In genomic region chr19:29667390-29667783, GRCh38 we compare ENCODE assay signal across 9 cellular contexts. TPM values are rescaled to one million over a fixed set of nuclear protein-coding genes. Genes with fewer than 3 reads are reported as not detected.
A peak's percentile ranks its signal among the peaks of the same experiment; 100 is the strongest.
DNase-seq lines count a peak whose midpoint lies in the region; ATAC-seq, FAIRE-seq and TF ChIP-seq lines count a peak whose summit lies in the region.
"Had no signal": no experiment of that assay in that cellular context is flagged by ENCODE, and none has a peak within 500 bp of the region (broad histone marks: within the 10 kb centered on the region; RNA-seq: fewer than 3 reads in every experiment).

No MANE protein-coding gene starts in this region.

- H3K79me2 ChIP-seq in PC-3 (ENCODE audit: low read length): peaks cover 35% of the 10 kb centered on the region
- peaks cover 0 to 36% of the 10 kb centered on the region in 2 experiments; a peak in 1 of 4 replicates for H3K79me2 ChIP-seq in H1 (ENCODE audit: control insufficient read depth in 1 of 2, insufficient read depth in 2 of 2, low read length in 2 of 2)
- H3K79me2 ChIP-seq in osteoblast (ENCODE audit: insufficient read depth, low read length): peaks cover 64% of the 10 kb centered on the region

- no peaks in the 10 kb centered on the region for H3K9me3 ChIP-seq in BLaER1 treated with 17β-estradiol and CSF1 and Interleukin-3, amounts not matched to agents 10 nM and 100 nM (replicated peaks in 1 of 11)
- H3K9me3 ChIP-seq in PC-3 (ENCODE audit: low read length) (no peaks in the 10 kb centered on the region), H1 (ENCODE audit: insufficient read depth in 2 of 2, low read depth in 1 of 2, low read length in 1 of 2) (no peaks in the 10 kb centered on the region), osteoblast (ENCODE audit: low read depth, low read length) (no peaks in the 10 kb centered on the region)

- no peak overlapping the region for H3K56ac ChIP-seq in H1 (replicated peaks; ENCODE audit: insufficient read length, low read depth, low read length)

- peak overlapping the region in 4 of 11 experiments; percentile 15 to 56 (median 34); a peak in 2 of 22 replicates for H3K27ac ChIP-seq in BLaER1 treated with 17β-estradiol and CSF1 and Interleukin-3, amounts not matched to agents 10 nM and 100 nM
- H3K27ac ChIP-seq in PC-3 (ENCODE audit: low read length): no peak overlapping the region
- no peak overlapping the region for H3K27ac ChIP-seq in H1 (ENCODE audit: low read depth, low read length)
- peak overlapping the region; percentile 99 for H3K27ac ChIP-seq in osteoblast (ENCODE audit: low read depth, low read length)

- H2AFZ ChIP-seq in PC-3 (ENCODE audit: low read length) (no peak overlapping the region), H1 (ENCODE audit: low read length) (no peak overlapping the region), osteoblast (ENCODE audit: low read length) (no peak overlapping the region)

- 84% methylated on average over 11 of the region's 11 CpGs; no CpG with 5 or more reads in 1 of the 2 experiments for WGBS in H1 (ENCODE audit: extremely low coverage in 1 of 2, insufficient coverage in 1 of 2, insufficient read length in 1 of 2, insufficient replicate concordance in 2 of 2, low coverage in 1 of 2, low lambda C conversion rate in 2 of 2, missing lambda C conversion rate in 1 of 2), 2 experiments

- peaks cover 15% of the 10 kb centered on the region for H3K79me1 ChIP-seq in H1 (ENCODE audit: low read depth, low read length)

- peak overlapping the region; percentile 10; the same call in 1 of the 2 replicates for H3K18ac ChIP-seq in H1 (ENCODE audit: extremely low read depth, low read length)

- TF ChIP-seq CTCF in PC-3 (conservative IDR thresholded peaks at IDR 0.05; ENCODE audit: low read depth, low read length) (no peak), H1 (IDR thresholded peaks at IDR 0.05; ENCODE audit: control extremely low read depth in 1 of 3, insufficient read depth in 1 of 3, low read depth in 1 of 3, low read length in 3 of 3) (no peak), osteoblast (IDR thresholded peaks at IDR 0.05; ENCODE audit: extremely low read depth, low read depth, low read length) (no peak)

- peaks cover 0 to 14% (median 8%) of the 10 kb centered on the region in 11 experiments; a peak in 10 of 22 replicates for H3K27me3 ChIP-seq in BLaER1 treated with 17β-estradiol and CSF1 and Interleukin-3, amounts not matched to agents 10 nM and 100 nM
- H3K27me3 ChIP-seq in PC-3 (ENCODE audit: low read length) (no peaks in the 10 kb centered on the region), H1 (replicated peaks in 1 of 4; ENCODE audit: control insufficient read depth in 3 of 4, extremely low read depth in 1 of 4, insufficient read depth in 3 of 4, low read length in 3 of 4) (peaks cover 0 to 10% (median 1%) of the 10 kb centered on the region in 4 experiments; a peak in 4 of 7 replicates), osteoblast (ENCODE audit: insufficient read depth, low read length) (no peaks in the 10 kb centered on the region)

- TF ChIP-seq RAD21 in H1 (IDR thresholded peaks at IDR 0.05 in 1 of 2, conservative IDR thresholded peaks at IDR 0.05 in 1 of 2; ENCODE audit: low read depth in 2 of 2, low read length in 2 of 2): no peak

- DNase-seq in PC-3 (no peak), H1 (ENCODE audit: low read depth in 1 of 2, low spot score in 2 of 2) (no peak), osteoblast (ENCODE audit: insufficient read length, low spot score, missing footprints) (peak; percentile 43), LoVo (ENCODE audit: low spot score) (no peak), amygdala (lab: John Stamatoyannopoulos, UW) (no peak)
- DNase-seq: SHP77 treated with DMSO at 0.1 percent for 48 hours had no signal

- H3K9ac ChIP-seq in BLaER1 treated with 17β-estradiol and CSF1 and Interleukin-3, amounts not matched to agents 10 nM and 100 nM: peak overlapping the region in 7 of 11 experiments; percentile 45 to 88 (median 79); a peak in 9 of 22 replicates
- H3K9ac ChIP-seq in PC-3 (ENCODE audit: low read length): no peak overlapping the region
- no peak overlapping the region; a peak in 1 of 7 replicates for H3K9ac ChIP-seq in H1 (replicated peaks in 1 of 4; ENCODE audit: extremely low read depth in 1 of 4, low read depth in 3 of 4, low read length in 3 of 4)

- no peak for TF ChIP-seq EP300 in H1 (IDR thresholded peaks at IDR 0.05; ENCODE audit: borderline replicate concordance in 1 of 2, low read depth in 2 of 2, low read length in 2 of 2)

- H4K91ac ChIP-seq in H1 (replicated peaks; ENCODE audit: insufficient read length, low read length): peak overlapping the region; percentile 80

- H3K4me2 ChIP-seq in BLaER1 treated with 17β-estradiol and CSF1 and Interleukin-3, amounts not matched to agents 10 nM and 100 nM: peak overlapping the region; percentile 97 to 100 (median 99)
- H3K4me2 ChIP-seq in PC-3 (ENCODE audit: low read length) (peak overlapping the region; percentile 94), H1 (ENCODE audit: insufficient read depth in 1 of 2, low read depth in 2 of 2, low read length in 2 of 2) (peak overlapping the region; percentile 73 to 98), osteoblast (ENCODE audit: insufficient read depth, low read length) (peak overlapping the region; percentile 99)

- H3K9me2 ChIP-seq in PC-3 (replicated peaks; ENCODE audit: low read length): no peaks in the 10 kb centered on the region

- H4K8ac ChIP-seq in H1 (ENCODE audit: extremely low read depth, insufficient read depth, low read length): no peak overlapping the region; the same call in 1 of the 2 replicates

- POLR2A ChIA-PET in PC-3 (lab: Charles Lee; ENCODE audit: unreplicated experiment): no interaction called here
- POLR2A ChIA-PET in H1 (lab: Charles Lee; ENCODE audit: partially characterized antibody): interaction anchor here (1.0 to 3.0 kb wide), 3 partner anchors 9 to 58 kb away, joined by 3 to 13 read pairs (median 6); no protein-coding TSS in a partner anchor

- H3K4me1 ChIP-seq in BLaER1 treated with 17β-estradiol and CSF1 and Interleukin-3, amounts not matched to agents 10 nM and 100 nM: peaks cover 63 to 90% (median 71%) of the 10 kb centered on the region in 10 experiments
- H3K4me1 ChIP-seq in PC-3 (ENCODE audit: insufficient read depth, low read length) (peaks cover 43% of the 10 kb centered on the region), H1 (replicated peaks in 1 of 4; ENCODE audit: control insufficient read depth in 3 of 4, insufficient read depth in 4 of 4, low read length in 3 of 4) (peaks cover 0 to 21% (median 18%) of the 10 kb centered on the region in 4 experiments; a peak in 6 of 7 replicates), osteoblast (ENCODE audit: insufficient read depth, low read length) (peaks cover 50% of the 10 kb centered on the region)

- H2BK120ac ChIP-seq in H1 (replicated peaks; ENCODE audit: low read depth, low read length): no peak overlapping the region

- peak overlapping the region; percentile 39; the same call in 1 of the 2 replicates for H2BK12ac ChIP-seq in H1 (ENCODE audit: low read depth, low read length)

- H4K5ac ChIP-seq in H1 (ENCODE audit: insufficient read length, low read depth, low read length): no peak overlapping the region

- H3K23ac ChIP-seq in H1 (ENCODE audit: insufficient read length): no peak overlapping the region

- peak overlapping the region in 6 of 10 experiments; percentile 77 to 95 (median 90); a peak in 13 of 20 replicates for H3K4me3 ChIP-seq in BLaER1 treated with 17β-estradiol and CSF1 and Interleukin-3, amounts not matched to agents 10 nM and 100 nM
- H3K4me3 ChIP-seq in PC-3 (ENCODE audit: low read length) (peak overlapping the region; percentile 85; the same call in 1 of the 2 replicates), H1 (ENCODE audit: extremely low read depth in 1 of 4, insufficient read depth in 2 of 4, low read depth in 3 of 4, low read length in 4 of 4) (peak overlapping the region in 2 of 4 experiments; percentile 72 to 97; a peak in 2 of 8 replicates), osteoblast (ENCODE audit: insufficient read depth, low read length) (peak overlapping the region; percentile 90)

- CTCF ChIA-PET in PC-3 (lab: Charles Lee) (no interaction called here), H1 (lab: Charles Lee; ENCODE audit: partially characterized antibody) (interaction anchor here (0.5 to 5.3 kb wide), 16 partner anchors 9 to 284 kb away, joined by 3 to 79 read pairs (median 4); partner anchors contain the start of gene POP4)

- peaks cover 0 to 49% (median 22%) of the 10 kb centered on the region in 11 experiments; a peak in 13 of 22 replicates for H4K20me1 ChIP-seq in BLaER1 treated with 17β-estradiol and CSF1 and Interleukin-3, amounts not matched to agents 10 nM and 100 nM
- peaks cover 4% of the 10 kb centered on the region; the same call in 1 of the 2 replicates for H4K20me1 ChIP-seq in PC-3 (ENCODE audit: low read length)
- peaks cover 0 to 4% of the 10 kb centered on the region in 2 experiments for H4K20me1 ChIP-seq in H1 (replicated peaks in 1 of 2; ENCODE audit: control insufficient read depth in 1 of 2, insufficient read depth in 2 of 2, low read length in 2 of 2)
- H4K20me1 ChIP-seq in osteoblast (ENCODE audit: insufficient read depth, low read length): peaks cover 29% of the 10 kb centered on the region

- H2AK5ac ChIP-seq in H1 (ENCODE audit: low read depth, low read length): 0 out of 2 replicates have a peak overlapping the region, but pooled peaks have one; percentile 32

- no peak overlapping the region for H3K4ac ChIP-seq in H1 (replicated peaks; ENCODE audit: insufficient read length, low read depth, low read length)

- FAIRE-seq in H1 (lab: Jason Lieb, UNC): no peak

- H3F3A ChIP-seq in PC-3 (ENCODE audit: low read length, unreplicated experiment): no peaks in the 10 kb centered on the region

- BruUV-seq in PC-3 (replicated peaks; lab: Mats Ljungman, UMichigan): no TSS peak

- peak overlapping the region; percentile 49; the same call in 1 of the 2 replicates for H2BK5ac ChIP-seq in H1 (ENCODE audit: low read depth, low read length)

- no peak overlapping the region for H3K14ac ChIP-seq in H1 (ENCODE audit: insufficient read length)

- TF ChIP-seq POLR2A in H1 (IDR thresholded peaks at IDR 0.05; ENCODE audit: control extremely low read depth in 1 of 2, low read depth in 2 of 2, low read length in 2 of 2): no peak

- intact Hi-C loops in PC-3 (cut with micrococcal nuclease): no loop called here

- no peak for ATAC-seq in PC-3
- ATAC-seq in GM21786 (IDR thresholded peaks at IDR 0.05; ENCODE audit: unreplicated experiment): no peak
- ATAC-seq in HG03521 (IDR thresholded peaks at IDR 0.05; ENCODE audit: unreplicated experiment): no peak

- H2BK20ac ChIP-seq in H1 (ENCODE audit: low read length): no peak overlapping the region; the same call in 1 of the 2 replicates

- H3K36me3 ChIP-seq in BLaER1 treated with 17β-estradiol and CSF1 and Interleukin-3, amounts not matched to agents 10 nM and 100 nM: 0 out of 22 replicates have a peak, but pooled peaks cover 0 to 13% (median 0%) of the 10 kb centered on the region in 11 experiments
- H3K36me3 ChIP-seq in PC-3 (ENCODE audit: low read depth, low read length) (no peaks in the 10 kb centered on the region), H1 (ENCODE audit: control insufficient read depth in 2 of 4, insufficient read depth in 4 of 4, low read length in 3 of 4) (no peaks in the 10 kb centered on the region), osteoblast (ENCODE audit: insufficient read depth, low read length) (peaks cover 6% of the 10 kb centered on the region)

- H2BK15ac ChIP-seq in H1 (ENCODE audit: low read length): peak overlapping the region; percentile 98

- H3K23me2 ChIP-seq in H1 (ENCODE audit: low read depth, low read length): peaks cover 13% of the 10 kb centered on the region

RNA-seq across cellular contexts. Expression of gene PLEKHF1, which starts 2.1 kb away (rescaled TPM):
- total RNA-seq in PC-3 (2014; rRNA removed) (15.9 and 19.7 TPM in 2 replicates), osteoblast (86.9 and 106 TPM in 2 replicates)
- total RNA-seq in H1 (2021; fragmentation: NEBNext Ultra II Directional; extraction: Animal tissue kit (Norgen Biotek cat#: 25700)): 11.1 and 12.0 TPM in 2 replicates
- polyA plus RNA-seq in H1 (2011; rRNA removed): 18.4 and 21.8 TPM in 2 replicates
- polyA plus RNA-seq in H1 (2011; cell fraction: cytosol; rRNA removed): 16.3 TPM
- polyA plus RNA-seq in H1 (2011; cell fraction: nucleus; rRNA removed): 15.9 TPM
- 5.3 to 10.2 TPM (median 9.3 TPM) in 4 replicates for polyA plus RNA-seq in H1 (2012, experiment 1 of 2)
- 11.5 TPM for polyA plus RNA-seq in H1 (2012, experiment 2 of 2)
- polyA plus RNA-seq in H1 (2013, experiment 1 of 2): 6.0 TPM
- polyA plus RNA-seq in H1 (2013, experiment 2 of 2): 5.8 TPM
- polyA minus RNA-seq in H1 (2011; rRNA and poly(A)+ RNA removed): 6.3 and 6.7 TPM in 2 replicates
- polyA minus RNA-seq in H1 (2011; cell fraction: cytosol; rRNA and poly(A)+ RNA removed): 11.9 TPM
- 18.6 TPM for polyA minus RNA-seq in H1 (2011; cell fraction: nucleus; rRNA and poly(A)+ RNA removed)

RNA-seq across cellular contexts. Expression of gene C19orf12, which starts 47.7 kb away (rescaled TPM):
- 11.8 and 25.2 TPM in 2 replicates for total RNA-seq in PC-3 (2014; rRNA removed)
- 11.9 and 14.5 TPM in 2 replicates for total RNA-seq in H1 (2021; fragmentation: NEBNext Ultra II Directional; extraction: Animal tissue kit (Norgen Biotek cat#: 25700))
- 10.7 and 14.6 TPM in 2 replicates for polyA plus RNA-seq in H1 (2011; rRNA removed)
- polyA plus RNA-seq in H1 (2011; cell fraction: cytosol; rRNA removed): 10.5 TPM
- polyA plus RNA-seq in H1 (2011; cell fraction: nucleus; rRNA removed): 12.9 TPM
- polyA plus RNA-seq in H1 (2012, experiment 1 of 2): 9.6 to 12.2 TPM (median 10.7 TPM) in 4 replicates
- polyA plus RNA-seq in H1 (2012, experiment 2 of 2): 10.7 TPM
- 8.8 TPM for polyA plus RNA-seq in H1 (2013, experiment 1 of 2)
- polyA plus RNA-seq in H1 (2013, experiment 2 of 2): 8.9 TPM
- 3.7 and 3.8 TPM in 2 replicates for polyA minus RNA-seq in H1 (2011; rRNA and poly(A)+ RNA removed)
- 5.4 TPM for polyA minus RNA-seq in H1 (2011; cell fraction: cytosol; rRNA and poly(A)+ RNA removed)
- 7.5 TPM for polyA minus RNA-seq in H1 (2011; cell fraction: nucleus; rRNA and poly(A)+ RNA removed)
- total RNA-seq in osteoblast: 48.5 and 52.7 TPM in 2 replicates

Comparison
In these comparisons a context has a peak if more than half of its experiments do, and no peak if none do; other contexts are left out.
1. H3K9ac ChIP-seq: peak in BLaER1 treated with 17β-estradiol and CSF1 and Interleukin-3, amounts not matched to agents 10 nM and 100 nM (7 of 11); none in PC-3 (single experiment) and H1 (0 of 4).
2. Peak in every context shown above with its lines, with median percentiles within 50 percentile points of each other: H3K4me2 ChIP-seq.